25 cellular contexts compared by ENCODE assay signal in genomic region chr3:5480190-5480589, GRCh38.
"Had no signal": no experiment of that assay in that cellular context is flagged by ENCODE, and none has a peak within 500 bp of the region (broad histone marks: within the 10 kb centered on the region; RNA-seq: fewer than 3 reads in every experiment).

No MANE protein-coding gene starts in this region.

- H3K4me1 ChIP-seq: colonic mucosa, esophagus muscularis mucosa, foreskin keratinocyte, gastroesophageal sphincter, heart left ventricle, left lung, lower lobe of right lung had no signal

- ATAC-seq: effector memory CD8-positive, alpha-beta T cell; foreskin keratinocyte; gastroesophageal sphincter; heart left ventricle; left lung; left ventricle myocardium superior; lower lobe of right lung had no signal

- H3K4me3 ChIP-seq: colonic mucosa, esophagus muscularis mucosa, gastroesophageal sphincter, heart left ventricle, hepatocyte, left lung, lower lobe of right lung had no signal

- FAIRE-seq: endometrium, frontal cortex, kidney had no signal

- H3K4me1 Mint-ChIP-seq: endodermal cell, immature natural killer cell, mesothelial cell of epicardium had no signal

- H3K27ac Mint-ChIP-seq: dendritic cell treated with granulocyte-macrophage colony-stimulating factor and Interleukin-4, amounts not matched to agents 40 ng/mL and 50 ng/mL, for 4 days; effector memory CD8-positive, alpha-beta T cell; endodermal cell; immature natural killer cell; mesothelial cell of epicardium had no signal

- H3K27me3 ChIP-seq: colonic mucosa, esophagus muscularis mucosa, foreskin keratinocyte, gastroesophageal sphincter, heart left ventricle, hepatocyte, left lung had no signal

- H3K9me3 ChIP-seq: colonic mucosa, esophagus muscularis mucosa, gastroesophageal sphincter, left lung, lower lobe of right lung had no signal

- H3K27ac ChIP-seq: colonic mucosa, epithelial cell of prostate, esophagus muscularis mucosa, foreskin keratinocyte, gastroesophageal sphincter, heart left ventricle, hepatocyte, left lung, lower lobe of right lung had no signal

- H3K36me3 Mint-ChIP-seq: mesothelial cell of epicardium had no signal

- H3K27me3 Mint-ChIP-seq: dendritic cell treated with granulocyte-macrophage colony-stimulating factor and Interleukin-4, amounts not matched to agents 40 ng/mL and 50 ng/mL, for 4 days; effector memory CD8-positive, alpha-beta T cell had no signal

- DNase-seq: colonic mucosa; cortex of kidney; effector CD8-positive, alpha-beta T cell; effector memory CD8-positive, alpha-beta T cell; endodermal cell; erythroblast; foreskin keratinocyte; heart left ventricle; hypothalamus; immature natural killer cell; islet precursor cell; kidney; kidney glomerular epithelial cell; left lung; left ventricle myocardium superior; lower lobe of right lung; mesenchymal stem cell had no signal

- H3K36me3 ChIP-seq: colonic mucosa, esophagus muscularis mucosa, gastroesophageal sphincter, heart left ventricle, left lung, lower lobe of right lung had no signal

- H3K4me3 Mint-ChIP-seq: dendritic cell treated with granulocyte-macrophage colony-stimulating factor and Interleukin-4, amounts not matched to agents 40 ng/mL and 50 ng/mL, for 4 days; effector memory CD8-positive, alpha-beta T cell; endodermal cell; immature natural killer cell; mesothelial cell of epicardium had no signal

- H3K9me3 Mint-ChIP-seq: effector memory CD8-positive, alpha-beta T cell; endodermal cell had no signal
